Comparison of ENCODE assay signal across 2 cellular contexts in genomic region chr16:64469906-64470702, GRCh38.
TF ChIP-seq lines count a peak whose summit lies in the region.

No MANE protein-coding gene starts in this region.

TF ChIP-seq in IMR-90, 13 proteins besides CTCF, POLR2A, EP300 and RAD21:
- no peak for TF ChIP-seq CHD1 (IDR thresholded peaks at IDR 0.05; ENCODE audit: low read depth, low read length)
- no peak for TF ChIP-seq RCOR1 (IDR thresholded peaks at IDR 0.05; ENCODE audit: insufficient replicate concordance, low read length)
- TF ChIP-seq RFX5 (IDR thresholded peaks at IDR 0.05; ENCODE audit: low read depth, low read length): no peak
- TF ChIP-seq ELK1 (IDR thresholded peaks at IDR 0.05; ENCODE audit: borderline replicate concordance, low read depth, low read length): no peak
- TF ChIP-seq NFE2L2 (IDR thresholded peaks at IDR 0.05; ENCODE audit: low read depth, low read length): no peak
- TF ChIP-seq SMC3 (IDR thresholded peaks at IDR 0.05; ENCODE audit: low read depth, low read length): no peak
- no peak for TF ChIP-seq BHLHE40 (IDR thresholded peaks at IDR 0.05; ENCODE audit: low read depth, low read length)
- TF ChIP-seq MAZ (IDR thresholded peaks at IDR 0.05; ENCODE audit: borderline replicate concordance, low read depth, low read length): no peak
- TF ChIP-seq CEBPB (IDR thresholded peaks at IDR 0.05; ENCODE audit: low read depth, low read length): no peak
- TF ChIP-seq, protein P1, sequence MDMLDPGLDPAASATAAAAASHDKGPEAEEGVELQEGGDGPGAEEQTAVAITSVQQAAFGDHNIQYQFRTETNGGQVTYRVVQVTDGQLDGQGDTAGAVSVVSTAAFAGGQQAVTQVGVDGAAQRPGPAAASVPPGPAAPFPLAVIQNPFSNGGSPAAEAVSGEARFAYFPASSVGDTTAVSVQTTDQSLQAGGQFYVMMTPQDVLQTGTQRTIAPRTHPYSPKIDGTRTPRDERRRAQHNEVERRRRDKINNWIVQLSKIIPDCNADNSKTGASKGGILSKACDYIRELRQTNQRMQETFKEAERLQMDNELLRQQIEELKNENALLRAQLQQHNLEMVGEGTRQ (IDR thresholded peaks at IDR 0.05; ENCODE audit: low read depth, low read length): no peak

TF ChIP-seq in H1, 55 proteins besides CTCF, POLR2A, EP300 and RAD21:
- TF ChIP-seq FOSL1 (IDR thresholded peaks at IDR 0.05; ENCODE audit: insufficient read depth, low read depth, low read length): no peak
- TF ChIP-seq KDM5A (IDR thresholded peaks at IDR 0.05; ENCODE audit: low read length): no peak
- no peak for TF ChIP-seq SIX5 (IDR thresholded peaks at IDR 0.05; ENCODE audit: low read depth, low read length)
- no peak for TF ChIP-seq GABPA (IDR thresholded peaks at IDR 0.05; ENCODE audit: borderline replicate concordance, insufficient read depth, low read length)
- no peak for TF ChIP-seq SP1 (IDR thresholded peaks at IDR 0.05; ENCODE audit: low read depth, low read length)
- TF ChIP-seq PHF8 (conservative IDR thresholded peaks at IDR 0.05; ENCODE audit: low read depth, low read length): no peak
- TF ChIP-seq TAF1 (IDR thresholded peaks at IDR 0.05; ENCODE audit: low read depth, low read length): no peak
- TF ChIP-seq TAF7 (optimal IDR thresholded peaks at IDR 0.05; ENCODE audit: borderline replicate concordance, low read depth, low read length): no peak
- no peak for TF ChIP-seq RFX5 (IDR thresholded peaks at IDR 0.05; ENCODE audit: borderline replicate concordance, low read depth, low read length)
- TF ChIP-seq ZNF274 (IDR thresholded peaks at IDR 0.05; ENCODE audit: borderline replicate concordance, extremely low read depth, low read length): no peak
- TF ChIP-seq SRF (IDR thresholded peaks at IDR 0.05; ENCODE audit: low read depth, low read length): no peak
- TF ChIP-seq E2F6 (IDR thresholded peaks at IDR 0.05): no peak
- no peak for TF ChIP-seq HDAC6 (IDR thresholded peaks at IDR 0.05; ENCODE audit: low read depth, low read length)
- TF ChIP-seq JUN (IDR thresholded peaks at IDR 0.05; ENCODE audit: low read depth, low read length): no peak
- TF ChIP-seq CHD1 (IDR thresholded peaks at IDR 0.05; ENCODE audit: low read depth, low read length): no peak
- TF ChIP-seq JUND (IDR thresholded peaks at IDR 0.05; ENCODE audit: low read length): no peak
TF ChIP-seq in H1: peak in this region for 0.
